In genomic region chr10:21831986-21832735, GRCh38 we compare ENCODE assay signal across 22 cellular contexts.
DNase-seq lines count a peak whose midpoint lies in the region; ATAC-seq and TF ChIP-seq lines count a peak whose summit lies in the region.
"Had no signal": no experiment of that assay in that cellular context is flagged by ENCODE, and none has a peak within 500 bp of the region (broad histone marks: within the 10 kb centered on the region; RNA-seq: fewer than 3 reads in every experiment).

No MANE protein-coding gene starts in this region.

- H3K23ac ChIP-seq in trophoblast cell (ENCODE audit: low read length): no peak overlapping the region

- H3K27me3 ChIP-seq in fibroblast of lung (ENCODE audit: control insufficient read depth, insufficient read depth, low read length) (no peaks in the 10 kb centered on the region), trophoblast cell (ENCODE audit: insufficient read depth, low read length) (no peaks in the 10 kb centered on the region)
- H3K27me3 ChIP-seq: cardiac muscle cell, esophagus muscularis mucosa, hepatocyte, testis had no signal

- H4K91ac ChIP-seq in trophoblast cell (ENCODE audit: low read depth, low read length): no peak overlapping the region

- H3K9me3 ChIP-seq in fibroblast of lung (ENCODE audit: control insufficient read depth, insufficient read depth, low read depth, low read length): no peaks in the 10 kb centered on the region
- H3K9me3 ChIP-seq in trophoblast cell (ENCODE audit: insufficient read depth, low read depth, low read length): peaks cover 18% of the 10 kb centered on the region
- H3K9me3 ChIP-seq: testis had no signal

- H3K18ac ChIP-seq in trophoblast cell (ENCODE audit: low read length): no peak overlapping the region

- H3K27ac ChIP-seq in fibroblast of lung (ENCODE audit: insufficient read depth, low read length) (no peak overlapping the region), trophoblast cell (ENCODE audit: low read depth, low read length) (no peak overlapping the region)
- H3K27ac ChIP-seq: cardiac muscle cell, esophagus muscularis mucosa, hepatocyte, testis had no signal

- H2BK120ac ChIP-seq in trophoblast cell (ENCODE audit: insufficient read depth, low read length, poor library complexity): no peak overlapping the region

- no peak overlapping the region for H3K9ac ChIP-seq in fibroblast of lung (ENCODE audit: insufficient read depth, low read length)
- H3K9ac ChIP-seq in trophoblast cell (ENCODE audit: low read length): no peak overlapping the region
- H3K9ac ChIP-seq: SK-N-SH had no signal

- H3K36me3 ChIP-seq in fibroblast of lung (ENCODE audit: control insufficient read depth, insufficient read depth, low read length): no peaks in the 10 kb centered on the region
- H3K36me3 ChIP-seq in trophoblast cell (ENCODE audit: control insufficient read depth in 1 of 2, insufficient read depth in 2 of 2, low read length in 2 of 2): peaks cover 23 to 26% of the 10 kb centered on the region in 2 experiments
- H3K36me3 ChIP-seq: cardiac muscle cell had no signal

- no peak overlapping the region for H4K12ac ChIP-seq in trophoblast cell (ENCODE audit: low read depth, low read length)

- no peak overlapping the region for H4K8ac ChIP-seq in trophoblast cell (ENCODE audit: low read depth, low read length)

- H3K14ac ChIP-seq in trophoblast cell (ENCODE audit: low read length): no peak overlapping the region

- H3K4me2 ChIP-seq in fibroblast of lung (ENCODE audit: extremely low read depth, insufficient read depth, low read length): no peak overlapping the region
- no peak overlapping the region for H3K4me2 ChIP-seq in trophoblast cell (ENCODE audit: low read length)
- H3K4me2 ChIP-seq: hepatocyte, SK-N-SH had no signal

- no peaks in the 10 kb centered on the region for H4K20me1 ChIP-seq in fibroblast of lung (ENCODE audit: control insufficient read depth, extremely low read depth, insufficient read depth, low read length)

- no peak overlapping the region for H2AFZ ChIP-seq in fibroblast of lung (ENCODE audit: low read length)
- no peak overlapping the region for H2AFZ ChIP-seq in trophoblast cell (ENCODE audit: insufficient read depth, low read length, poor library complexity)
- H2AFZ ChIP-seq: hepatocyte had no signal

- no peak overlapping the region for H2BK12ac ChIP-seq in trophoblast cell (ENCODE audit: low read length)

- no peak overlapping the region for H2AK5ac ChIP-seq in trophoblast cell (ENCODE audit: low read length)

- DNase-seq in ELR (ENCODE audit: low read depth) (peak; percentile 7), amniotic epithelial cell (ENCODE audit: low read depth) (peak; percentile 85), fibroblast of lung (ENCODE audit: low read depth in 2 of 2) (peak; percentile 59 to 61), trophoblast cell (peak; percentile 18 to 85), NCI-H510A treated with DMSO at 0.1 percent for 48 hours (lab: John Stamatoyannopoulos, UW) (no peak)
- DNase-seq: activated B cell treated with CpG ODN at 0.5 μM for 24 hours; activated CD8-positive, alpha-beta T cell treated with anti-CD3 and anti-CD28 coated beads, Interleukin-2, amount 10 ng/mL, durations not matched to agents 7 days and 5 days; activated naive CD8-positive, alpha-beta T cell treated with anti-CD3 and anti-CD28 coated beads for 36 hours; islet precursor cell; NCI-H1694; occipital lobe; right cardiac atrium; SK-N-SH; testis had no signal

- no peaks in the 10 kb centered on the region for H3K4me1 ChIP-seq in fibroblast of lung (ENCODE audit: control insufficient read depth, extremely low read depth, insufficient read depth, low read length)
- H3K4me1 ChIP-seq in trophoblast cell (ENCODE audit: control insufficient read depth in 1 of 2, insufficient read depth in 2 of 2, low read length in 2 of 2): no peaks in the 10 kb centered on the region
- H3K4me1 ChIP-seq: esophagus muscularis mucosa, testis had no signal

- no peaks in the 10 kb centered on the region for H3K79me1 ChIP-seq in trophoblast cell (ENCODE audit: low read length)

- no peak for ATAC-seq in HG03460 (IDR thresholded peaks at IDR 0.05; ENCODE audit: unreplicated experiment)
- no peak for ATAC-seq in GM19397 (IDR thresholded peaks at IDR 0.05; ENCODE audit: unreplicated experiment)
- ATAC-seq: activated CD8-positive, alpha-beta T cell treated with anti-CD3 and anti-CD28 coated beads, Interleukin-2, amount 10 ng/mL, durations not matched to agents 7 days and 5 days; HCT116; Panc1; right cardiac atrium had no signal

- TF ChIP-seq CTCF in fibroblast of lung (conservative IDR thresholded peaks at IDR 0.05 in 1 of 2, IDR thresholded peaks at IDR 0.05 in 1 of 2; ENCODE audit: low read depth in 1 of 2, low read length in 2 of 2): no peak

- no CpG with 5 or more reads among the region's 2 CpGs for WGBS in trophoblast cell (ENCODE audit: extremely low coverage, insufficient coverage, insufficient read length)

- H2BK5ac ChIP-seq in trophoblast cell (ENCODE audit: low read depth, low read length, poor library complexity): no peak overlapping the region

- H3K4me3 ChIP-seq in fibroblast of lung (replicated peaks in 1 of 4; ENCODE audit: control extremely low read depth in 1 of 4, insufficient read depth in 1 of 4, low read depth in 3 of 4, low read length in 4 of 4) (no peak overlapping the region), trophoblast cell (ENCODE audit: low read depth, low read length) (no peak overlapping the region)
- H3K4me3 ChIP-seq: cardiac muscle cell, esophagus muscularis mucosa, hepatocyte, lung, testis had no signal

- no peak overlapping the region for H3K4ac ChIP-seq in trophoblast cell (ENCODE audit: low read depth, low read length)

- H3K79me2 ChIP-seq in fibroblast of lung (ENCODE audit: control insufficient read depth, insufficient read depth, low read length) (no peaks in the 10 kb centered on the region), trophoblast cell (ENCODE audit: control insufficient read depth, insufficient read depth, low read length, poor library complexity) (no peaks in the 10 kb centered on the region)
- H3K79me2 ChIP-seq: hepatocyte had no signal
